In genomic region chr2:191297031-191297430, GRCh38 we compare ENCODE assay signal across 24 cellular contexts. TPM values are rescaled to one million over a fixed set of nuclear protein-coding genes. Genes with fewer than 3 reads are reported as not detected.
DNase-seq lines count a peak whose midpoint lies in the region; ATAC-seq, FAIRE-seq and TF ChIP-seq lines count a peak whose summit lies in the region.
"Had no signal": no experiment of that assay in that cellular context is flagged by ENCODE, and none has a peak within 500 bp of the region (broad histone marks: within the 10 kb centered on the region; RNA-seq: fewer than 3 reads in every experiment).

No MANE protein-coding gene starts in this region.

- DNase-seq in left ventricle myocardium inferior (no peak), left cardiac atrium (no peak), astrocyte (ENCODE audit: low read depth) (no peak), iris pigment epithelial cell (ENCODE audit: low read depth) (peak; percentile 34), thoracic aorta (ENCODE audit: low spot score) (no peak)
- no peak for DNase-seq in stimulated activated CD4-positive, alpha-beta T cell treated with anti-CD3 and anti-CD28 coated beads, Interleukin-4, amount 100 ng/mL, for 4 hours
- DNase-seq: ACHN; CD4-positive, alpha-beta memory T cell; DND-41; GF-D8; H9; NCI-H1105; NCI-H146; NCI-H2029; NCI-H226; NCI-H510A treated with DMSO at 0.1 percent for 48 hours; NCI-H748 treated with DMSO at 0.1 percent for 48 hours; NK-92 treated with Interleukin-12 subunit alpha and Interleukin-12 subunit beta, amount 100 ng/mL, for 24 hours had no signal

- peak overlapping the region; percentile 46 for H3K27ac ChIP-seq in left ventricle myocardium inferior (replicated peaks)
- no peak overlapping the region for H3K27ac ChIP-seq in astrocyte (ENCODE audit: low read depth, low read length)
- H3K27ac ChIP-seq in thoracic aorta: peak overlapping the region; percentile 21 to 22
- H3K27ac ChIP-seq: 22Rv1; BLaER1 treated with 17β-estradiol and CSF1 and Interleukin-3, amounts not matched to agents 10 nM and 100 nM had no signal

- H4K20me1 ChIP-seq in astrocyte (ENCODE audit: insufficient read depth, low read length): peaks cover 39% of the 10 kb centered on the region

- no peak overlapping the region for H3K4me3 Mint-ChIP-seq in astrocyte (ENCODE audit: unreplicated experiment)
- H3K4me3 Mint-ChIP-seq: CD4-positive, alpha-beta memory T cell; H9 had no signal

- no peaks in the 10 kb centered on the region for H3K9me3 Mint-ChIP-seq in astrocyte (ENCODE audit: unreplicated experiment)
- H3K9me3 Mint-ChIP-seq: CD4-positive, alpha-beta memory T cell; H9; IgD-negative memory B cell had no signal

- ATAC-seq in left cardiac atrium (no peak), thoracic aorta (ENCODE audit: insufficient number of reproducible peaks, low FRiP score, low read depth) (no peak), HG02798 (IDR thresholded peaks at IDR 0.05; ENCODE audit: poor library complexity, unreplicated experiment) (no peak), GM19397 (IDR thresholded peaks at IDR 0.05; ENCODE audit: unreplicated experiment) (no peak)
- ATAC-seq: Panc1 had no signal

- H3K36me3 Mint-ChIP-seq in astrocyte (ENCODE audit: low read depth, unreplicated experiment): peaks cover 7% of the 10 kb centered on the region
- H3K36me3 Mint-ChIP-seq: CD4-positive, alpha-beta memory T cell had no signal

- H3K27me3 ChIP-seq in left ventricle myocardium inferior (ENCODE audit: low read depth) (no peaks in the 10 kb centered on the region), astrocyte (ENCODE audit: insufficient read depth, low read length) (no peaks in the 10 kb centered on the region), thoracic aorta (replicated peaks; ENCODE audit: insufficient read depth) (no peaks in the 10 kb centered on the region)
- H3K27me3 ChIP-seq: BLaER1 treated with 17β-estradiol and CSF1 and Interleukin-3, amounts not matched to agents 10 nM and 100 nM had no signal

- H3K4me1 Mint-ChIP-seq in astrocyte (ENCODE audit: low read depth, unreplicated experiment): peaks cover 19% of the 10 kb centered on the region
- H3K4me1 Mint-ChIP-seq: CD4-positive, alpha-beta memory T cell had no signal

- H3K27me3 Mint-ChIP-seq in astrocyte (ENCODE audit: low read depth, unreplicated experiment): no peaks in the 10 kb centered on the region

- FAIRE-seq in astrocyte (lab: Jason Lieb, UNC): peak; percentile 76

- H3K4me3 ChIP-seq in left ventricle myocardium inferior: no peak overlapping the region
- H3K4me3 ChIP-seq in astrocyte (ENCODE audit: insufficient read depth, low read depth, low read length): no peak overlapping the region
- peak overlapping the region; percentile 27 for H3K4me3 ChIP-seq in thoracic aorta
- H3K4me3 ChIP-seq: BLaER1 treated with 17β-estradiol and CSF1 and Interleukin-3, amounts not matched to agents 10 nM and 100 nM had no signal

- no peak overlapping the region for H3K27ac Mint-ChIP-seq in astrocyte (ENCODE audit: unreplicated experiment)
- H3K27ac Mint-ChIP-seq: CD4-positive, alpha-beta memory T cell; H9; IgD-negative memory B cell had no signal

- intact Hi-C loops in left ventricle myocardium inferior (cut with micrococcal nuclease) (no loop called here), left cardiac atrium (cut with DNase I) (no loop called here)

- H2AFZ ChIP-seq in astrocyte (ENCODE audit: low read depth, low read length): no peak overlapping the region

- peaks cover 92% of the 10 kb centered on the region for H3K79me2 ChIP-seq in astrocyte (ENCODE audit: insufficient read depth, low read length)

- H3K9ac ChIP-seq in astrocyte (ENCODE audit: low read length): no peak overlapping the region
- H3K9ac ChIP-seq: BLaER1 treated with 17β-estradiol and CSF1 and Interleukin-3, amounts not matched to agents 10 nM and 100 nM had no signal

- no peak for TF ChIP-seq CTCF in left ventricle myocardium inferior (IDR thresholded peaks at IDR 0.05; ENCODE audit: borderline replicate concordance)
- no peak for TF ChIP-seq CTCF in astrocyte (IDR thresholded peaks at IDR 0.05; ENCODE audit: insufficient read depth, low read depth, low read length)
- no peak for TF ChIP-seq CTCF in thoracic aorta (IDR thresholded peaks at IDR 0.05)

- peaks cover 49% of the 10 kb centered on the region for H3K4me1 ChIP-seq in left ventricle myocardium inferior
- H3K4me1 ChIP-seq in astrocyte (ENCODE audit: insufficient read depth, low read length): no peaks in the 10 kb centered on the region
- peaks cover 18 to 55% of the 10 kb centered on the region in 2 donors for H3K4me1 ChIP-seq in thoracic aorta (ENCODE audit: control insufficient read depth in 1 of 2, low read depth in 2 of 2)

- H3K36me3 ChIP-seq in left ventricle myocardium inferior (no peaks in the 10 kb centered on the region), astrocyte (ENCODE audit: insufficient read depth, low read length) (peaks cover 20% of the 10 kb centered on the region), thoracic aorta (no peaks in the 10 kb centered on the region)

- no peak overlapping the region for H3K4me2 ChIP-seq in astrocyte (ENCODE audit: low read length)
- H3K4me2 ChIP-seq: BLaER1 treated with 17β-estradiol and CSF1 and Interleukin-3, amounts not matched to agents 10 nM and 100 nM had no signal

- H3K9me3 ChIP-seq in left ventricle myocardium inferior (replicated peaks) (no peaks in the 10 kb centered on the region), astrocyte (ENCODE audit: insufficient read depth, low read depth, low read length) (no peaks in the 10 kb centered on the region), thoracic aorta (no peaks in the 10 kb centered on the region)
- H3K9me3 ChIP-seq: BLaER1 treated with 17β-estradiol and CSF1 and Interleukin-3, amounts not matched to agents 10 nM and 100 nM had no signal

RNA-seq across cellular contexts. Expression of gene MYO1B, which starts 51.8 kb away (rescaled TPM):
- 16.2 TPM for total RNA-seq in left ventricle myocardium inferior
- total RNA-seq in left cardiac atrium: 10 to 100 TPM; 18.6 to 26.3 TPM
- 95.7 TPM in 2 replicates for total RNA-seq in astrocyte
- 10 to 100 TPM; 74.7 to 79.4 TPM for total RNA-seq in thoracic aorta
